28 cellular contexts compared by ENCODE assay signal in genomic region chr10:111354859-111355258, GRCh38.
"Had no signal": no experiment of that assay in that cellular context is flagged by ENCODE, and none has a peak within 500 bp of the region (broad histone marks: within the 10 kb centered on the region; RNA-seq: fewer than 3 reads in every experiment).

No MANE protein-coding gene starts in this region.

- H3K36me3 Mint-ChIP-seq: stimulated activated effector memory CD8-positive, alpha-beta T cell treated with anti-CD3 and anti-CD28 coated beads, Interleukin-12 subunit alpha, Interleukin-12 subunit beta, amount 100 ng/mL, for 72 hours; stimulated activated memory B cell treated with anti-CD40 and anti-IgM and Interleukin-4, amounts not matched to agents 10 μg/mL and 1 μg/mL and 100 μg/mL, for 72 hours; stimulated activated naive B cell treated with anti-CD40 and anti-IgM and Interleukin-4, amounts not matched to agents 10 μg/mL and 1 μg/mL and 100 μg/mL, for 72 hours; type B pancreatic cell had no signal

- H3K27ac ChIP-seq: stomach, suprapubic skin, testis, thoracic aorta, thyroid gland, tibial artery, tibial nerve, transverse colon, upper lobe of left lung, upper lobe of right lung, uterus, vagina had no signal

- ATAC-seq: stimulated activated effector memory CD8-positive, alpha-beta T cell treated with anti-CD3 and anti-CD28 coated beads, Interleukin-12 subunit alpha, Interleukin-12 subunit beta, amount 100 ng/mL, for 72 hours; stimulated activated memory B cell treated with anti-CD40 and anti-IgM and Interleukin-4, amounts not matched to agents 10 μg/mL and 1 μg/mL and 100 μg/mL, for 72 hours; stimulated activated naive B cell treated with anti-CD40 and anti-IgM and Interleukin-4, amounts not matched to agents 10 μg/mL and 1 μg/mL and 100 μg/mL, for 72 hours; stimulated activated naive CD8-positive, alpha-beta T cell treated with anti-CD3 and anti-CD28 coated beads, Interleukin-15, amount 100 ng/mL, for 72 hours; stimulated activated naive CD8-positive, alpha-beta T cell treated with anti-CD3 and anti-CD28 coated beads, Interleukin-15, Interleukin-2, amounts not matched to agents 100 U/mL and 50 U/mL, for 24 hours; upper lobe of right lung had no signal

- H3K4me3 ChIP-seq: stomach, suprapubic skin, testis, thoracic aorta, thyroid gland, tibial artery, tibial nerve, transverse colon, upper lobe of left lung, upper lobe of right lung, uterus, vagina had no signal

- H3K36me3 ChIP-seq: stomach, suprapubic skin, thoracic aorta, thyroid gland, tibial artery, tibial nerve, transverse colon, upper lobe of left lung, upper lobe of right lung, uterus, vagina had no signal

- DNase-seq: stimulated activated CD4-positive, alpha-beta T cell treated with anti-CD3 and anti-CD28 coated beads, Interleukin-2, amount 100 ng/mL, for 48 hours; stimulated activated CD4-positive, alpha-beta T cell treated with anti-CD3 and anti-CD28 coated beads, Interleukin-4, amount 100 ng/mL, for 1 hour; stimulated activated CD4-positive, alpha-beta T cell treated with anti-CD3 and anti-CD28 coated beads, Interleukin-4, amount 100 ng/mL, for 24 hours; stimulated activated CD4-positive, alpha-beta T cell treated with anti-CD3 and anti-CD28 coated beads, Interleukin-4, amount 100 ng/mL, for 4 hours; stimulated activated CD8-positive, alpha-beta memory T cell treated with anti-CD3 and anti-CD28 coated beads, Interleukin-4, amount 100 ng/mL, for 48 hours; stimulated activated naive B cell treated with anti-CD40 and anti-IgM and Interleukin-4, amounts not matched to agents 10 μg/mL and 1 μg/mL and 100 μg/mL, for 72 hours; stimulated activated naive CD4-positive, alpha-beta T cell; stimulated activated naive CD4-positive, alpha-beta T cell treated with Interleukin-2 at 50 U/mL for 16 hours; stimulated activated naive CD8-positive, alpha-beta T cell treated with anti-CD3 and anti-CD28 coated beads, Interleukin-15, amount 100 ng/mL, for 72 hours; stimulated activated naive CD8-positive, alpha-beta T cell treated with anti-CD3 and anti-CD28 coated beads, Interleukin-15, Interleukin-2, amounts not matched to agents 100 U/mL and 50 U/mL, for 24 hours; stomach; substantia nigra; testis; thyroid gland; tibial artery; transverse colon; trophoblast cell; upper lobe of left lung; upper lobe of right lung; uterus had no signal

- H3K9me3 Mint-ChIP-seq: stimulated activated effector memory CD8-positive, alpha-beta T cell treated with anti-CD3 and anti-CD28 coated beads, Interleukin-12 subunit alpha, Interleukin-12 subunit beta, amount 100 ng/mL, for 72 hours; stimulated activated memory B cell treated with anti-CD40 and anti-IgM and Interleukin-4, amounts not matched to agents 10 μg/mL and 1 μg/mL and 100 μg/mL, for 72 hours; stimulated activated naive B cell treated with anti-CD40 and anti-IgM and Interleukin-4, amounts not matched to agents 10 μg/mL and 1 μg/mL and 100 μg/mL, for 72 hours; stimulated activated naive CD8-positive, alpha-beta T cell treated with anti-CD3 and anti-CD28 coated beads, Interleukin-15, amount 100 ng/mL, for 72 hours; stimulated activated naive CD8-positive, alpha-beta T cell treated with anti-CD3 and anti-CD28 coated beads, Interleukin-15, Interleukin-2, amounts not matched to agents 100 ng/mL and 50 ng/mL, for 24 hours; type B pancreatic cell had no signal

- H3K9me3 ChIP-seq: stomach, suprapubic skin, testis, thoracic aorta, thyroid gland, tibial artery, tibial nerve, transverse colon, upper lobe of left lung, upper lobe of right lung, uterus, vagina had no signal

- H3K27me3 ChIP-seq: suprapubic skin, testis, thyroid gland, tibial artery, tibial nerve, upper lobe of left lung, upper lobe of right lung, uterus, vagina had no signal

- H3K4me1 ChIP-seq: stomach, suprapubic skin, testis, thyroid gland, tibial artery, tibial nerve, transverse colon, upper lobe of left lung, upper lobe of right lung, uterus, vagina had no signal

- H3K4me1 Mint-ChIP-seq: stimulated activated effector memory CD8-positive, alpha-beta T cell treated with anti-CD3 and anti-CD28 coated beads, Interleukin-12 subunit alpha, Interleukin-12 subunit beta, amount 100 ng/mL, for 72 hours; stimulated activated memory B cell treated with anti-CD40 and anti-IgM and Interleukin-4, amounts not matched to agents 10 μg/mL and 1 μg/mL and 100 μg/mL, for 72 hours; stimulated activated naive B cell treated with anti-CD40 and anti-IgM and Interleukin-4, amounts not matched to agents 10 μg/mL and 1 μg/mL and 100 μg/mL, for 72 hours; stimulated activated naive CD8-positive, alpha-beta T cell treated with anti-CD3 and anti-CD28 coated beads, Interleukin-15, amount 100 ng/mL, for 72 hours had no signal

- H3K4me3 Mint-ChIP-seq: stimulated activated effector memory CD8-positive, alpha-beta T cell treated with anti-CD3 and anti-CD28 coated beads, Interleukin-12 subunit alpha, Interleukin-12 subunit beta, amount 100 ng/mL, for 72 hours; stimulated activated memory B cell treated with anti-CD40 and anti-IgM and Interleukin-4, amounts not matched to agents 10 μg/mL and 1 μg/mL and 100 μg/mL, for 72 hours; stimulated activated naive B cell treated with anti-CD40 and anti-IgM and Interleukin-4, amounts not matched to agents 10 μg/mL and 1 μg/mL and 100 μg/mL, for 72 hours; stimulated activated naive CD8-positive, alpha-beta T cell treated with anti-CD3 and anti-CD28 coated beads, Interleukin-15, amount 100 ng/mL, for 72 hours; stimulated activated naive CD8-positive, alpha-beta T cell treated with anti-CD3 and anti-CD28 coated beads, Interleukin-15, Interleukin-2, amounts not matched to agents 100 ng/mL and 50 ng/mL, for 24 hours; type B pancreatic cell had no signal

- H3K27ac Mint-ChIP-seq: stimulated activated effector memory CD8-positive, alpha-beta T cell treated with anti-CD3 and anti-CD28 coated beads, Interleukin-12 subunit alpha, Interleukin-12 subunit beta, amount 100 ng/mL, for 72 hours; stimulated activated memory B cell treated with anti-CD40 and anti-IgM and Interleukin-4, amounts not matched to agents 10 μg/mL and 1 μg/mL and 100 μg/mL, for 72 hours; stimulated activated naive B cell treated with anti-CD40 and anti-IgM and Interleukin-4, amounts not matched to agents 10 μg/mL and 1 μg/mL and 100 μg/mL, for 72 hours; stimulated activated naive CD8-positive, alpha-beta T cell treated with anti-CD3 and anti-CD28 coated beads, Interleukin-15, amount 100 ng/mL, for 72 hours; stimulated activated naive CD8-positive, alpha-beta T cell treated with anti-CD3 and anti-CD28 coated beads, Interleukin-15, Interleukin-2, amounts not matched to agents 100 ng/mL and 50 ng/mL, for 24 hours; type B pancreatic cell had no signal
